ENCODE assay signal across 11 cellular contexts in the genomic region with DNA sequence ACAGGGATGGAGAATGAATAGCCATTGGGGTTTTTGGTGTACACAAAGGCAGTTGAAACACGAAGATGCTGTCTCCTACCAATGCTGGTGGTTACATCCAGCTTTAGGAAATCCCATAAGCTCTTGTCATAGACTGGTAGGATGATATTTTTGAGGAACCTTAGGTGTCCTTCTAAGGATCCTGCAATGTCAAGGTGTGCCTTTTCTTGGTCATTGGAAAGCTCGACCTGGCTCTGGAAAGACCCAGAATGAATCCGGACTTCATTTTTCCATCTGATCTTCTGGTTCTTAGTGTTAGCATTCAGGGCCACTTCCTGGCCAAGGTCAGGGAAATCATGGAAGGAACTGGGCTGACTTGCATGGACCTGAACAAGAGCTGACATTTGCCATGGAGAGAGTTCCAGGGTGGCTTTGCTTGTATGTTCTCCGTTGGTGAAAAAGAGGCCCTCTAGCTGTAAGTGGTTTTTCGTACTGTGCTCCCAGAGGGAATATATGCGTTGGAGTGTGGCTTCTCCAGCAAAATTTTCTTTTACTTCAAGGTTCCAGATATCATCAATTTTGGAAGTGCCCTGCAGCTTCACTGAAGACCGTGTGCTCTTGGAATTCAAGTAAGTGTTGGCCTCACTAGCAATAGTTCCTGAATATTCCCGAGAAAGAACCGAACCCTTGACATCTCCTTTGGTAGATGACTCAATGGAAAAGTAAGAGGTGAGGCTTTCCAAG. TPM values are rescaled to one million over a fixed set of nuclear protein-coding genes. Genes with fewer than 3 reads are reported as not detected.
"Had no signal": no experiment of that assay in that cellular context is flagged by ENCODE, and none has a peak within 500 bp of the region (broad histone marks: within the 10 kb centered on the region; RNA-seq: fewer than 3 reads in every experiment).

No MANE protein-coding gene starts in this region.

- H3K36me3 ChIP-seq: HAP-1 had no signal

- H3K4me3 Mint-ChIP-seq: HFFc6 had no signal

- H3K4me3 ChIP-seq: GM23248, HAP-1, K562 had no signal

- H3K27ac Mint-ChIP-seq: HFFc6 had no signal

- H2AFZ ChIP-seq: GM23248 had no signal

- H3K9ac ChIP-seq: GM23248 had no signal

- ATAC-seq: HCT116, K562 had no signal

- DNase-seq: GM23248, GOT3, H7, HFFc6, IMR-90, KG1 had no signal

- H3K9me3 ChIP-seq: HAP-1 had no signal

- H3K4me1 ChIP-seq: HAP-1 had no signal

- H3K27ac ChIP-seq: GM23248 had no signal

- FAIRE-seq: K562 had no signal

RNA-seq across cellular contexts. Expression of gene APOB, which starts 38.0 kb away (rescaled TPM):
- total RNA-seq: GM23248, H4, HFFc6, HT-29 had no signal
- polyA plus RNA-seq: GM23248, IMR-90, K562 had no signal
